In the genomic region with DNA sequence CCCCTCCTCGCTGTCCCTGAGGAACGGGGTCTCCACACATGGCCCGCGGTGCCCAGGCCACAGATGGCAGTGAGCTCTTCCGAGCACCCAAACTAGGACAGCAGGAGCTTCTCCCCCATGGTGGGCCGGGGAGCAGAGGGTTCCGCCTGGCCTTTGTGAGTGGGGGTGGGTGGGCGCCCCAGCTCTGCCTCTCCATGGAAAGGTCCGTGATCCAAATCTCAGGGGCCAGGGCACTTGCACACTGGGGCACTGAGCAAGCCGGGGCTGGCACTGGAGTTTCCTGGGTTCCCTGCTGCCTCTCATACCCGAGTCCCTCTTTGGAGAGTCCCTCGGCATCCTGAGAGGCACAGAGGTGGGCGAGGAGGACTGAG, we compare ENCODE assay signal across 2 cellular contexts.
TF ChIP-seq lines count a peak whose summit lies in the region.

No MANE protein-coding gene starts in this region.

TF ChIP-seq in SK-N-SH, 30 proteins besides CTCF, POLR2A, EP300 and RAD21:
- TF ChIP-seq, protein P1, sequence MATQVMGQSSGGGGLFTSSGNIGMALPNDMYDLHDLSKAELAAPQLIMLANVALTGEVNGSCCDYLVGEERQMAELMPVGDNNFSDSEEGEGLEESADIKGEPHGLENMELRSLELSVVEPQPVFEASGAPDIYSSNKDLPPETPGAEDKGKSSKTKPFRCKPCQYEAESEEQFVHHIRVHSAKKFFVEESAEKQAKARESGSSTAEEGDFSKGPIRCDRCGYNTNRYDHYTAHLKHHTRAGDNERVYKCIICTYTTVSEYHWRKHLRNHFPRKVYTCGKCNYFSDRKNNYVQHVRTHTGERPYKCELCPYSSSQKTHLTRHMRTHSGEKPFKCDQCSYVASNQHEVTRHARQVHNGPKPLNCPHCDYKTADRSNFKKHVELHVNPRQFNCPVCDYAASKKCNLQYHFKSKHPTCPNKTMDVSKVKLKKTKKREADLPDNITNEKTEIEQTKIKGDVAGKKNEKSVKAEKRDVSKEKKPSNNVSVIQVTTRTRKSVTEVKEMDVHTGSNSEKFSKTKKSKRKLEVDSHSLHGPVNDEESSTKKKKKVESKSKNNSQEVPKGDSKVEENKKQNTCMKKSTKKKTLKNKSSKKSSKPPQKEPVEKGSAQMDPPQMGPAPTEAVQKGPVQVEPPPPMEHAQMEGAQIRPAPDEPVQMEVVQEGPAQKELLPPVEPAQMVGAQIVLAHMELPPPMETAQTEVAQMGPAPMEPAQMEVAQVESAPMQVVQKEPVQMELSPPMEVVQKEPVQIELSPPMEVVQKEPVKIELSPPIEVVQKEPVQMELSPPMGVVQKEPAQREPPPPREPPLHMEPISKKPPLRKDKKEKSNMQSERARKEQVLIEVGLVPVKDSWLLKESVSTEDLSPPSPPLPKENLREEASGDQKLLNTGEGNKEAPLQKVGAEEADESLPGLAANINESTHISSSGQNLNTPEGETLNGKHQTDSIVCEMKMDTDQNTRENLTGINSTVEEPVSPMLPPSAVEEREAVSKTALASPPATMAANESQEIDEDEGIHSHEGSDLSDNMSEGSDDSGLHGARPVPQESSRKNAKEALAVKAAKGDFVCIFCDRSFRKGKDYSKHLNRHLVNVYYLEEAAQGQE (IDR thresholded peaks at IDR 0.05; ENCODE audit: low read depth, low read length), result no peak
- TF ChIP-seq USF2 (IDR thresholded peaks at IDR 0.05; ENCODE audit: borderline replicate concordance, low read depth, low read length) (no peak), GABPA (IDR thresholded peaks at IDR 0.05; ENCODE audit: low read depth) (no peak), RFX5 (IDR thresholded peaks at IDR 0.05; ENCODE audit: low read length) (no peak), MXI1 (IDR thresholded peaks at IDR 0.05; ENCODE audit: low read depth, low read length) (no peak), FOXJ3 (CRISPR knock-in tag; IDR thresholded peaks at IDR 0.05) (no peak), MAX (IDR thresholded peaks at IDR 0.05; ENCODE audit: low read depth) (no peak), GATA2 (CRISPR knock-in tag; IDR thresholded peaks at IDR 0.05) (no peak), FOXM1 (IDR thresholded peaks at IDR 0.05; ENCODE audit: low read depth) (no peak), JUND (IDR thresholded peaks at IDR 0.05) (no peak)

TF ChIP-seq in SK-N-SH treated with all-trans-retinoic acid at 6 μM for 48 hours, 23 proteins besides CTCF, POLR2A, EP300 and RAD21:
- TF ChIP-seq ZFP3 (CRISPR knock-in tag; IDR thresholded peaks at IDR 0.05), result no peak
- no peak for TF ChIP-seq ZNF8 (CRISPR knock-in tag; IDR thresholded peaks at IDR 0.05)
- no peak for TF ChIP-seq ARNTL (CRISPR knock-in tag; IDR thresholded peaks at IDR 0.05; ENCODE audit: borderline replicate concordance, low read depth)
